ENCODE assay signal across 15 cellular contexts in the genomic region with DNA sequence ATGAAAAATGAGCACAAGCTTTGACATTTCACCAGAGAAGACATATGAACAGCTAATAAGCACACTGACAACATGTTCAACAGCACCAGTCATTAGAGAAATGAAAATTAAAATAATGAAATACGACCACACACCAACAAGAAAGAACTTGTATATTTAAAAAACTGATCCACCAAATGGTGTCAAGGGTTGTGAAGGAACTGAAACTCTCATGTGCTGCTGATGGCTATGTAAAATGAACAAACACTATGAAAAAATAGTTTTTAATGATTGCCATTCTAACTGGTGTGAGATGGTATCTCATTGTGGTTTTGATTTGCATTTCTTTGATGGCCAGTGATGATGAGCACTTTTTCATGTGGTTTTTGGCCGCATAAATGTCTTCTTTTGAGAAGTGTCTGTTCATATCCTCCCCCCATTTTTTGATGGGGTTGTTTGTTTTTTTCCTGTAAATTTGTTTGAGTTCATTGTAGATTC.
DNase-seq lines count a peak whose midpoint lies in the region; ATAC-seq and TF ChIP-seq lines count a peak whose summit lies in the region.
"Had no signal": no experiment of that assay in that cellular context is flagged by ENCODE, and none has a peak within 500 bp of the region (broad histone marks: within the 10 kb centered on the region; RNA-seq: fewer than 3 reads in every experiment).

No MANE protein-coding gene starts in this region.

- peak; percentile 93 for ATAC-seq in GM19452 (IDR thresholded peaks at IDR 0.05; ENCODE audit: unreplicated experiment)
- peak; percentile 76 for ATAC-seq in HG03108 (IDR thresholded peaks at IDR 0.05; ENCODE audit: unreplicated experiment)
- ATAC-seq: activated CD4-positive, CD25-positive, alpha-beta regulatory T cell treated with anti-CD3 and anti-CD28 coated beads, Interleukin-2, amount 50 U/mL, for 24 hours; T-cell had no signal

- H3K4me3 ChIP-seq in GM12865 (ENCODE audit: low read depth, low read length): no peak overlapping the region
- H3K4me3 ChIP-seq: stomach had no signal

- POLR2A ChIA-PET in HEK293T (lab: Yijun Ruan, JAX): no interaction called here

- CTCF ChIA-PET in HEK293T (lab: Yijun Ruan, JAX): no interaction called here

- no peak for TF ChIP-seq CTCF in GM12865 (IDR thresholded peaks at IDR 0.05; ENCODE audit: insufficient read depth, low read depth, low read length, missing control alignments)

- DNase-seq in GM12865 (ENCODE audit: low read depth): peak; percentile 59
- DNase-seq in RPMI8226: peak; percentile 22
- no peak for DNase-seq in HEK293T (ENCODE audit: extremely low spot score)
- no peak for DNase-seq in NOMO-1 (lab: John Stamatoyannopoulos, UW; ENCODE audit: unreplicated experiment in 2 of 2)
- no peak for DNase-seq in DMS153 (lab: John Stamatoyannopoulos, UW)
- DNase-seq in NCI-H748 treated with DMSO at 0.1 percent for 48 hours (lab: John Stamatoyannopoulos, UW): no peak
- DNase-seq: activated gamma-delta T cell treated with Interleukin-2 at 50 U/mL for 16 hours; NCI-H774; nephron progenitor cell; stimulated activated CD4-positive, alpha-beta T cell treated with anti-CD3 and anti-CD28 coated beads, Interleukin-15, amount 100 ng/mL, for 24 hours; stomach; T-cell had no signal

TF ChIP-seq in HEK293T, 16 proteins besides CTCF, POLR2A, EP300 and RAD21:
- TF ChIP-seq HDGF (IDR thresholded peaks at IDR 0.05; ENCODE audit: borderline replicate concordance) (no peak), BHLHE40 (IDR thresholded peaks at IDR 0.05; ENCODE audit: borderline replicate concordance) (no peak), ARNT (IDR thresholded peaks at IDR 0.05) (no peak), FOXM1 (IDR thresholded peaks at IDR 0.05; ENCODE audit: borderline replicate concordance) (no peak), ZNF384 (IDR thresholded peaks at IDR 0.05) (no peak), L3MBTL2 (conservative IDR thresholded peaks at IDR 0.05) (no peak), SUZ12 (IDR thresholded peaks at IDR 0.05) (no peak), CTBP1 (IDR thresholded peaks at IDR 0.05; ENCODE audit: borderline replicate concordance) (no peak), FOXA1 (IDR thresholded peaks at IDR 0.05) (no peak), SP1 (IDR thresholded peaks at IDR 0.05) (no peak), LEF1 (IDR thresholded peaks at IDR 0.05; ENCODE audit: borderline replicate concordance) (no peak), FOXK2 (IDR thresholded peaks at IDR 0.05) (no peak), NFRKB (IDR thresholded peaks at IDR 0.05) (no peak)
- TF ChIP-seq, protein P1, sequence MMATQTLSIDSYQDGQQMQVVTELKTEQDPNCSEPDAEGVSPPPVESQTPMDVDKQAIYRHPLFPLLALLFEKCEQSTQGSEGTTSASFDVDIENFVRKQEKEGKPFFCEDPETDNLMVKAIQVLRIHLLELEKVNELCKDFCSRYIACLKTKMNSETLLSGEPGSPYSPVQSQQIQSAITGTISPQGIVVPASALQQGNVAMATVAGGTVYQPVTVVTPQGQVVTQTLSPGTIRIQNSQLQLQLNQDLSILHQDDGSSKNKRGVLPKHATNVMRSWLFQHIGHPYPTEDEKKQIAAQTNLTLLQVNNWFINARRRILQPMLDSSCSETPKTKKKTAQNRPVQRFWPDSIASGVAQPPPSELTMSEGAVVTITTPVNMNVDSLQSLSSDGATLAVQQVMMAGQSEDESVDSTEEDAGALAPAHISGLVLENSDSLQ (IDR thresholded peaks at IDR 0.05): no peak

Comparison
In these comparisons a context has a peak if more than half of its experiments do, and no peak if none do; other contexts are left out.
1. DNase-seq: peak in GM12865 (single experiment) and RPMI8226 (single experiment); none in HEK293T (single experiment), NOMO-1 (0 of 2), DMS153 (single experiment) and NCI-H748 treated with DMSO at 0.1 percent for 48 hours (single experiment).